ENCODE assay signal across 1 cellular context in the genomic region with DNA sequence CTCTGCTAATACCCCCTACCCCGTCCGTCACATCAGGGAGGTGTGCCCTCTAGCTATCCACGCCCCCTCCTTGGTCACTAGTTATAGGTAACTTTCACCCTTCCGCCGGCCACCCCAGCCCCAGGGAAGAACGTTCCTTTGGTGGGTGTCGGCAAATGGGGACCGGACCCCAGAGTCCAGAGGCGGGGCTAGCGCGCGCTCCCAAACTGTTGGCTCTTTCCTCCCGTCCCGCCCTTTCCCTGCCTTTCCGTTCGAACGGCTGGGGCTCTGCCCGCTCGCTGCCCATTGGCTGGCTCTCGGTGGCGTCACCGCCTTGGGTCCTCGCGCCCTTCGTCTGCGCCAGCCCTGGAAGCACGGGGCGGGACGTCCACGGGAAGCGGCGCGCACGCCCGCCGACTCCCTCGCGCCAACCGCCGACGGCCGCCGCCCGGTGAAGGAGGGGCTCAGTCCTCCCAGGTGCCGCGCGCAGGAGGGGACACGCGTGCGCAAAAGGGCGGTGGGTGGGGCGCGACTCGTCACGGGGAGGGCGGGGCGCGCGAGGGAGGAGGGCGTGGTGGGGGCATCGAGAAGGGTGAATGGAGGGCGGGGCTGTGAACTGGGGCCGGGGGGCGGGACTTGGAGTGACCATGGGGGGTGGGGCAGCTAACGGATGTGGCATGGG.
TF ChIP-seq lines count a peak whose summit lies in the region.

No MANE protein-coding gene starts in this region.

TF ChIP-seq in K562, 482 proteins besides CTCF, POLR2A, EP300 and RAD21 (continued from another document):
- TF ChIP-seq, protein P1, sequence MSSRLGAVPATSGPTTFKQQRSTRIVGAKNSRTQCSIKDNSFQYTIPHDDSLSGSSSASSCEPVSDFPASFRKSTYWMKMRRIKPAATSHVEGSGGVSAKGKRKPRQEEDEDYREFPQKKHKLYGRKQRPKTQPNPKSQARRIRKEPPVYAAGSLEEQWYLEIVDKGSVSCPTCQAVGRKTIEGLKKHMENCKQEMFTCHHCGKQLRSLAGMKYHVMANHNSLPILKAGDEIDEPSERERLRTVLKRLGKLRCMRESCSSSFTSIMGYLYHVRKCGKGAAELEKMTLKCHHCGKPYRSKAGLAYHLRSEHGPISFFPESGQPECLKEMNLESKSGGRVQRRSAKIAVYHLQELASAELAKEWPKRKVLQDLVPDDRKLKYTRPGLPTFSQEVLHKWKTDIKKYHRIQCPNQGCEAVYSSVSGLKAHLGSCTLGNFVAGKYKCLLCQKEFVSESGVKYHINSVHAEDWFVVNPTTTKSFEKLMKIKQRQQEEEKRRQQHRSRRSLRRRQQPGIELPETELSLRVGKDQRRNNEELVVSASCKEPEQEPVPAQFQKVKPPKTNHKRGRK (tag; IDR thresholded peaks at IDR 0.05), result no peak
- TF ChIP-seq NELFE (IDR thresholded peaks at IDR 0.05; ENCODE audit: insufficient read depth, insufficient read length), result no peak
- 0 out of 2 replicates have a peak, but pooled peaks have one; percentile 39 for TF ChIP-seq KDM2B (CRISPR knock-in tag; IDR thresholded peaks at IDR 0.05)
- no peak for TF ChIP-seq ZNF79 (CRISPR knock-in tag; IDR thresholded peaks at IDR 0.05; ENCODE audit: low read depth)
- TF ChIP-seq TCF7L2 (IDR thresholded peaks at IDR 0.05; ENCODE audit: low read depth, low read length), result no peak
- TF ChIP-seq MXI1 (IDR thresholded peaks at IDR 0.05; ENCODE audit: low read depth, low read length), result no peak
- peak; percentile 92 for TF ChIP-seq POLR2G (IDR thresholded peaks at IDR 0.05; ENCODE audit: low read depth, low read length)
- TF ChIP-seq LARP7 (IDR thresholded peaks at IDR 0.05), result no peak
- TF ChIP-seq ZNF444 (CRISPR knock-in tag; IDR thresholded peaks at IDR 0.05), result no peak
- TF ChIP-seq CEBPB (tag; IDR thresholded peaks at IDR 0.05), result no peak
- no peak for TF ChIP-seq CBFA2T3 (IDR thresholded peaks at IDR 0.05)
- TF ChIP-seq, protein P2, sequence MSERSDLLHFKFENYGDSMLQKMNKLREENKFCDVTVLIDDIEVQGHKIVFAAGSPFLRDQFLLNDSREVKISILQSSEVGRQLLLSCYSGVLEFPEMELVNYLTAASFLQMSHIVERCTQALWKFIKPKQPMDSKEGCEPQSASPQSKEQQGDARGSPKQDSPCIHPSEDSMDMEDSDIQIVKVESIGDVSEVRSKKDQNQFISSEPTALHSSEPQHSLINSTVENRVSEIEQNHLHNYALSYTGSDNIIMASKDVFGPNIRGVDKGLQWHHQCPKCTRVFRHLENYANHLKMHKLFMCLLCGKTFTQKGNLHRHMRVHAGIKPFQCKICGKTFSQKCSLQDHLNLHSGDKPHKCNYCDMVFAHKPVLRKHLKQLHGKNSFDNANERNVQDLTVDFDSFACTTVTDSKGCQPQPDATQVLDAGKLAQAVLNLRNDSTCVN (CRISPR knock-in tag; IDR thresholded peaks at IDR 0.05), result peak; percentile 74
- TF ChIP-seq RBM14 (IDR thresholded peaks at IDR 0.05; ENCODE audit: borderline replicate concordance, insufficient read depth, low read depth, low read length), result no peak
